Comparison of ENCODE assay signal across 8 cellular contexts in genomic region chr13:97574926-97575325, GRCh38.
DNase-seq lines count a peak whose midpoint lies in the region; ATAC-seq lines count a peak whose summit lies in the region.

No MANE protein-coding gene starts in this region.

- no peaks in the 10 kb centered on the region for H3K4me1 Mint-ChIP-seq in T-helper 2 cell treated with Interferon-gamma antibody and Interleukin-4, amounts not matched to agents 5 μg/mL and 100 μg/mL, for 36 hours (ENCODE audit: low read depth)

- H3K36me3 Mint-ChIP-seq in T-helper 2 cell treated with Interferon-gamma antibody and Interleukin-4, amounts not matched to agents 5 μg/mL and 100 μg/mL, for 36 hours (ENCODE audit: low read depth), result no peaks in the 10 kb centered on the region

- H3K9me3 Mint-ChIP-seq in T-helper 2 cell treated with Interferon-gamma antibody and Interleukin-4, amounts not matched to agents 5 μg/mL and 100 μg/mL, for 36 hours, result no peaks in the 10 kb centered on the region

- DNase-seq in EL (peak; percentile 6), H4 (ENCODE audit: low spot score) (peak; percentile 28), RPMI8226 (peak; percentile 24), left ventricle myocardium superior (peak; percentile 40), NCI-H2171 treated with DMSO at 0.1 percent for 48 hours (lab: John Stamatoyannopoulos, UW) (no peak), NCI-H1048 (lab: John Stamatoyannopoulos, UW) (no peak)
- DNase-seq in T-helper 2 cell treated with Interferon-gamma antibody and Interleukin-4, amounts not matched to agents 5 μg/mL and 100 μg/mL, for 36 hours (ENCODE audit: low spot score), result no peak
- DNase-seq in stimulated activated CD4-positive, alpha-beta T cell treated with anti-CD3 and anti-CD28 coated beads, Interleukin-4, amount 100 ng/mL, for 4 hours, result no peak

- ATAC-seq in left ventricle myocardium superior, result peak; percentile 19

- intact Hi-C loops in left ventricle myocardium superior (cut with micrococcal nuclease), result no loop called here

- H3K27ac Mint-ChIP-seq in T-helper 2 cell treated with Interferon-gamma antibody and Interleukin-4, amounts not matched to agents 5 μg/mL and 100 μg/mL, for 36 hours, result no peak overlapping the region

- peaks cover 7% of the 10 kb centered on the region for H3K27me3 Mint-ChIP-seq in T-helper 2 cell treated with Interferon-gamma antibody and Interleukin-4, amounts not matched to agents 5 μg/mL and 100 μg/mL, for 36 hours (ENCODE audit: low read depth)

- no peak overlapping the region for H3K4me3 Mint-ChIP-seq in T-helper 2 cell treated with Interferon-gamma antibody and Interleukin-4, amounts not matched to agents 5 μg/mL and 100 μg/mL, for 36 hours

Comparison
In these comparisons a context has a peak if more than half of its experiments do, and no peak if none do; other contexts are left out.
1. DNase-seq: peak in EL (single experiment), H4 (single experiment), RPMI8226 (single experiment) and left ventricle myocardium superior (single experiment); none in T-helper 2 cell treated with Interferon-gamma antibody and Interleukin-4, amounts not matched to agents 5 μg/mL and 100 μg/mL, for 36 hours (single experiment), NCI-H2171 treated with DMSO at 0.1 percent for 48 hours (single experiment), stimulated activated CD4-positive, alpha-beta T cell treated with anti-CD3 and anti-CD28 coated beads, Interleukin-4, amount 100 ng/mL, for 4 hours (0 of 2) and NCI-H1048 (single experiment).